In genomic region chr3:141261472-141262171, GRCh38 we compare ENCODE assay signal across 11 cellular contexts. TPM values are rescaled to one million over a fixed set of nuclear protein-coding genes. Genes with fewer than 3 reads are reported as not detected.
DNase-seq lines count a peak whose midpoint lies in the region; ATAC-seq and TF ChIP-seq lines count a peak whose summit lies in the region.
"Had no signal": no experiment of that assay in that cellular context is flagged by ENCODE, and none has a peak within 500 bp of the region (broad histone marks: within the 10 kb centered on the region; RNA-seq: fewer than 3 reads in every experiment).

No MANE protein-coding gene starts in this region.

- POLR2A ChIA-PET in activated naive CD8-positive, alpha-beta T cell treated with anti-CD3 and anti-CD28 coated beads, Interleukin-2, amount 10 ng/mL, durations not matched to agents 7 days and 5 days (lab: Charles Lee), result interaction anchor here (2.1 kb wide), 1 partner anchor 30 kb away, joined by 12 read pairs; the partner anchor contains the start of gene PXYLP1
- POLR2A ChIA-PET in WTC11 (lab: Charles Lee), result no interaction called here

- peaks cover 48% of the 10 kb centered on the region for H3K4me1 Mint-ChIP-seq in activated CD4-positive, alpha-beta T cell treated with anti-CD3 and anti-CD28 coated beads, Interleukin-2, amount 10 ng/mL, durations not matched to agents 24 days and 14 days
- peaks cover 26% of the 10 kb centered on the region for H3K4me1 Mint-ChIP-seq in activated naive CD8-positive, alpha-beta T cell treated with anti-CD3 and anti-CD28 coated beads, Interleukin-2, amount 10 ng/mL, durations not matched to agents 7 days and 5 days
- peaks cover 41% of the 10 kb centered on the region for H3K4me1 Mint-ChIP-seq in stimulated activated effector memory CD8-positive, alpha-beta T cell treated with anti-CD3 and anti-CD28 coated beads, Interleukin-12 subunit alpha, Interleukin-12 subunit beta, amount 100 ng/mL, for 72 hours
- H3K4me1 Mint-ChIP-seq in WTC11, result no peaks in the 10 kb centered on the region

- intact Hi-C loops in activated CD4-positive, alpha-beta T cell treated with anti-CD3 and anti-CD28 coated beads, Interleukin-2, amount 10 ng/mL, durations not matched to agents 24 days and 14 days (cut with micrococcal nuclease), result loop anchor here (2.0 kb wide), 1 partner anchor 13 kb away; no protein-coding TSS in a partner anchor

- peak overlapping the region; percentile 41 for H3K4me3 Mint-ChIP-seq in activated CD4-positive, alpha-beta T cell treated with anti-CD3 and anti-CD28 coated beads, Interleukin-2, amount 10 ng/mL, durations not matched to agents 24 days and 14 days
- H3K4me3 Mint-ChIP-seq in activated naive CD8-positive, alpha-beta T cell treated with anti-CD3 and anti-CD28 coated beads, Interleukin-2, amount 10 ng/mL, durations not matched to agents 7 days and 5 days, result peak overlapping the region; percentile 46
- H3K4me3 Mint-ChIP-seq in stimulated activated effector memory CD8-positive, alpha-beta T cell treated with anti-CD3 and anti-CD28 coated beads, Interleukin-12 subunit alpha, Interleukin-12 subunit beta, amount 100 ng/mL, for 72 hours, result peak overlapping the region; percentile 49
- H3K4me3 Mint-ChIP-seq in WTC11, result no peak overlapping the region

- no peaks in the 10 kb centered on the region for H3K27me3 Mint-ChIP-seq in activated CD4-positive, alpha-beta T cell treated with anti-CD3 and anti-CD28 coated beads, Interleukin-2, amount 10 ng/mL, durations not matched to agents 24 days and 14 days
- H3K27me3 Mint-ChIP-seq in activated naive CD8-positive, alpha-beta T cell treated with anti-CD3 and anti-CD28 coated beads, Interleukin-2, amount 10 ng/mL, durations not matched to agents 7 days and 5 days, result no peaks in the 10 kb centered on the region
- no peaks in the 10 kb centered on the region for H3K27me3 Mint-ChIP-seq in WTC11 (ENCODE audit: low read depth)

- no peak for DNase-seq in activated CD4-positive, alpha-beta T cell treated with anti-CD3 and anti-CD28 coated beads, Interleukin-2, amount 10 ng/mL, durations not matched to agents 24 days and 14 days
- DNase-seq in activated CD4-positive, alpha-beta T cell treated with anti-CD3 and anti-CD28 coated beads for 1 hour, result no peak
- DNase-seq in NCI-H1694 treated with DMSO at 0.1 percent for 48 hours (lab: John Stamatoyannopoulos, UW), result peak; percentile 97
- no peak for DNase-seq in activated naive CD8-positive, alpha-beta T cell treated with anti-CD3 and anti-CD28 coated beads, Interleukin-2, amount 10 ng/mL, durations not matched to agents 7 days and 5 days
- DNase-seq in stimulated activated effector memory CD8-positive, alpha-beta T cell treated with anti-CD3 and anti-CD28 coated beads, Interleukin-12 subunit alpha, Interleukin-12 subunit beta, amount 100 ng/mL, for 72 hours (ENCODE audit: low spot score in 2 of 2), result no peak
- DNase-seq in WTC11 (ENCODE audit: low spot score), result no peak
- DNase-seq in anterior cingulate cortex (lab: John Stamatoyannopoulos, UW), result no peak
- DNase-seq: activated effector memory CD4-positive, alpha-beta T cell treated with anti-CD3 and anti-CD28 coated beads, Interleukin-2, amount 50 U/mL, for 16 hours; NCI-H526 treated with DMSO at 0.1 percent for 48 hours; pancreas had no signal

- TF ChIP-seq CTCF in WTC11 (IDR thresholded peaks at IDR 0.05), result no peak

- CTCF ChIA-PET in WTC11 (lab: Charles Lee), result no interaction called here

- peak overlapping the region; percentile 65 for H3K27ac Mint-ChIP-seq in activated CD4-positive, alpha-beta T cell treated with anti-CD3 and anti-CD28 coated beads, Interleukin-2, amount 10 ng/mL, durations not matched to agents 24 days and 14 days
- H3K27ac Mint-ChIP-seq in activated naive CD8-positive, alpha-beta T cell treated with anti-CD3 and anti-CD28 coated beads, Interleukin-2, amount 10 ng/mL, durations not matched to agents 7 days and 5 days, result peak overlapping the region; percentile 13
- peak overlapping the region; percentile 76 for H3K27ac Mint-ChIP-seq in stimulated activated effector memory CD8-positive, alpha-beta T cell treated with anti-CD3 and anti-CD28 coated beads, Interleukin-12 subunit alpha, Interleukin-12 subunit beta, amount 100 ng/mL, for 72 hours
- no peak overlapping the region for H3K27ac Mint-ChIP-seq in WTC11

- peak; percentile 62 for ATAC-seq in activated naive CD8-positive, alpha-beta T cell treated with anti-CD3 and anti-CD28 coated beads, Interleukin-2, amount 10 ng/mL, durations not matched to agents 7 days and 5 days (ENCODE audit: low read depth)
- ATAC-seq in stimulated activated effector memory CD8-positive, alpha-beta T cell treated with anti-CD3 and anti-CD28 coated beads, Interleukin-12 subunit alpha, Interleukin-12 subunit beta, amount 100 ng/mL, for 72 hours, result peak; percentile 78
- ATAC-seq in WTC11, result no peak
- no peak for ATAC-seq in HG02938 (IDR thresholded peaks at IDR 0.05; ENCODE audit: unreplicated experiment)
- ATAC-seq: pancreas had no signal

- no peaks in the 10 kb centered on the region for H3K9me3 Mint-ChIP-seq in activated CD4-positive, alpha-beta T cell treated with anti-CD3 and anti-CD28 coated beads, Interleukin-2, amount 10 ng/mL, durations not matched to agents 24 days and 14 days
- H3K9me3 Mint-ChIP-seq in activated naive CD8-positive, alpha-beta T cell treated with anti-CD3 and anti-CD28 coated beads, Interleukin-2, amount 10 ng/mL, durations not matched to agents 7 days and 5 days, result no peaks in the 10 kb centered on the region
- H3K9me3 Mint-ChIP-seq in stimulated activated effector memory CD8-positive, alpha-beta T cell treated with anti-CD3 and anti-CD28 coated beads, Interleukin-12 subunit alpha, Interleukin-12 subunit beta, amount 100 ng/mL, for 72 hours, result no peaks in the 10 kb centered on the region
- H3K9me3 Mint-ChIP-seq in WTC11, result no peaks in the 10 kb centered on the region

- peaks cover 21% of the 10 kb centered on the region for H3K36me3 Mint-ChIP-seq in activated CD4-positive, alpha-beta T cell treated with anti-CD3 and anti-CD28 coated beads, Interleukin-2, amount 10 ng/mL, durations not matched to agents 24 days and 14 days (ENCODE audit: low read depth)
- peaks cover 18% of the 10 kb centered on the region for H3K36me3 Mint-ChIP-seq in activated naive CD8-positive, alpha-beta T cell treated with anti-CD3 and anti-CD28 coated beads, Interleukin-2, amount 10 ng/mL, durations not matched to agents 7 days and 5 days
- peaks cover 11% of the 10 kb centered on the region for H3K36me3 Mint-ChIP-seq in stimulated activated effector memory CD8-positive, alpha-beta T cell treated with anti-CD3 and anti-CD28 coated beads, Interleukin-12 subunit alpha, Interleukin-12 subunit beta, amount 100 ng/mL, for 72 hours
- peaks cover 9% of the 10 kb centered on the region for H3K36me3 Mint-ChIP-seq in WTC11

TF ChIP-seq in WTC11, 78 proteins besides CTCF, POLR2A, EP300 and RAD21 (continues in another document):
- TF ChIP-seq MLX (CRISPR knock-in tag; IDR thresholded peaks at IDR 0.05) (no peak), KAT7 (CRISPR knock-in tag; IDR thresholded peaks at IDR 0.05; ENCODE audit: borderline replicate concordance) (no peak), MAX (CRISPR knock-in tag; IDR thresholded peaks at IDR 0.05) (no peak), ZNF396 (CRISPR knock-in tag; IDR thresholded peaks at IDR 0.05; ENCODE audit: borderline replicate concordance) (no peak), ATF3 (CRISPR knock-in tag; conservative IDR thresholded peaks at IDR 0.05) (no peak), ZNF138 (CRISPR knock-in tag; conservative IDR thresholded peaks at IDR 0.05) (no peak), NFE2L1 (CRISPR knock-in tag; IDR thresholded peaks at IDR 0.05) (no peak), CDX4 (CRISPR knock-in tag; IDR thresholded peaks at IDR 0.05; ENCODE audit: borderline replicate concordance) (no peak), TEAD4 (CRISPR knock-in tag; IDR thresholded peaks at IDR 0.05) (no peak), JAZF1 (CRISPR knock-in tag; IDR thresholded peaks at IDR 0.05) (no peak), SMAD4 (CRISPR knock-in tag; IDR thresholded peaks at IDR 0.05) (no peak), ZNF416 (CRISPR knock-in tag; IDR thresholded peaks at IDR 0.05) (no peak)

RNA-seq across cellular contexts. Expression of gene PXYLP1, which starts 30.0 kb away (rescaled TPM):
- total RNA-seq in activated CD4-positive, alpha-beta T cell treated with anti-CD3 and anti-CD28 coated beads, Interleukin-2, amount 10 ng/mL, durations not matched to agents 24 days and 14 days, result 10.7 and 11.7 TPM in 2 replicates
- 10 to 100 TPM; 15.8 to 19.5 TPM for total RNA-seq in activated naive CD8-positive, alpha-beta T cell treated with anti-CD3 and anti-CD28 coated beads, Interleukin-2, amount 10 ng/mL, durations not matched to agents 7 days and 5 days
- total RNA-seq in WTC11 (2021), result 16.9 to 20.1 TPM (median 19.7 TPM) in 3 replicates

Comparison
In these comparisons a context has a peak if more than half of its experiments do, and no peak if none do; other contexts are left out.
1. ATAC-seq: peak in activated naive CD8-positive, alpha-beta T cell treated with anti-CD3 and anti-CD28 coated beads, Interleukin-2, amount 10 ng/mL, durations not matched to agents 7 days and 5 days (single experiment) and stimulated activated effector memory CD8-positive, alpha-beta T cell treated with anti-CD3 and anti-CD28 coated beads, Interleukin-12 subunit alpha, Interleukin-12 subunit beta, amount 100 ng/mL, for 72 hours (single experiment); none in WTC11 (single experiment) and HG02938 (single experiment).